Comparison of ENCODE assay signal across 17 cellular contexts in genomic region chr18:52869942-52870907, GRCh38.
DNase-seq lines count a peak whose midpoint lies in the region; TF ChIP-seq lines count a peak whose summit lies in the region.
"Had no signal": no experiment of that assay in that cellular context is flagged by ENCODE, and none has a peak within 500 bp of the region (broad histone marks: within the 10 kb centered on the region; RNA-seq: fewer than 3 reads in every experiment).

No MANE protein-coding gene starts in this region.

- TF ChIP-seq EP300 in neural cell (conservative IDR thresholded peaks at IDR 0.05; ENCODE audit: poor library complexity, severe bottlenecking), result no peak

- peak; percentile 55 for TF ChIP-seq RAD21 in neural cell (conservative IDR thresholded peaks at IDR 0.05)

- no peak for TF ChIP-seq POLR2A in vagina (IDR thresholded peaks at IDR 0.05)

- no peak overlapping the region for H3K4me2 ChIP-seq in neural cell (ENCODE audit: low read length)

- no peak overlapping the region for H3K9ac ChIP-seq in neural cell (ENCODE audit: low read length)

- no peaks in the 10 kb centered on the region for H3F3A ChIP-seq in neural cell (ENCODE audit: insufficient read depth, low read length, poor library complexity, severe bottlenecking)

- no peak overlapping the region for H3K27ac ChIP-seq in neural cell (ENCODE audit: low read length)
- no peak overlapping the region for H3K27ac ChIP-seq in vagina
- H3K27ac ChIP-seq: coronary artery had no signal

- H3K36me3 ChIP-seq in neural cell (ENCODE audit: insufficient read depth, low read length) (no peaks in the 10 kb centered on the region), vagina (no peaks in the 10 kb centered on the region)

- H2AFZ ChIP-seq in neural cell (ENCODE audit: low read depth, low read length), result no peak overlapping the region

- no peaks in the 10 kb centered on the region for H4K20me1 ChIP-seq in neural cell (ENCODE audit: insufficient read depth)

- intact Hi-C loops in vagina (cut with DNase I), result no loop called here

- H3K27me3 ChIP-seq in neural cell (ENCODE audit: insufficient read depth, low read depth, low read length), result no peaks in the 10 kb centered on the region
- H3K27me3 ChIP-seq in vagina, result no peaks in the 10 kb centered on the region

- H3K79me2 ChIP-seq in neural cell (replicated peaks; ENCODE audit: insufficient read depth, low read length), result no peaks in the 10 kb centered on the region

- peak; percentile 5 for DNase-seq in DMS 273 (lab: John Stamatoyannopoulos, UW; ENCODE audit: unreplicated experiment)
- DNase-seq in DMS 273 treated with DMSO at 0.1 percent for 48 hours (lab: John Stamatoyannopoulos, UW), result no peak
- DNase-seq in NCI-H1092 (lab: John Stamatoyannopoulos, UW), result peak; percentile 14
- DNase-seq in ecto neural progenitor cell (ENCODE audit: low spot score), result peak; percentile 56
- no peak for DNase-seq in HUDEP-2 (lab: John Stamatoyannopoulos, UW; ENCODE audit: unreplicated experiment in 76 of 76)
- DNase-seq in vagina (ENCODE audit: extremely low spot score in 2 of 2), result no peak
- DNase-seq in activated CD4-positive, alpha-beta T cell treated with anti-CD3 and anti-CD28 coated beads, Interleukin-2, amount 50 U/mL, for 4 hours, result no peak
- DNase-seq: 8988T; activated CD8-positive, alpha-beta T cell treated with anti-CD3 and anti-CD28 coated beads, Interleukin-2, amount 10 ng/mL, durations not matched to agents 7 days and 5 days; amniotic stem cell; CD4-positive, CD25-positive, alpha-beta regulatory T cell; erythroblast; kidney glomerular epithelial cell; OCI-M1; stimulated activated CD4-positive, alpha-beta T cell treated with anti-CD3 and anti-CD28 coated beads, Interleukin-15, amount 100 ng/mL, for 24 hours had no signal

- H3K4me1 ChIP-seq in vagina, result no peaks in the 10 kb centered on the region

- TF ChIP-seq CTCF in neural cell (IDR thresholded peaks at IDR 0.05; ENCODE audit: poor library complexity, severe bottlenecking), result peak; percentile 38
- TF ChIP-seq CTCF in vagina (IDR thresholded peaks at IDR 0.05), result no peak

- no peak overlapping the region for H3K4me3 ChIP-seq in neural cell (ENCODE audit: low read length)
- H3K4me3 ChIP-seq in vagina, result no peak overlapping the region
- H3K4me3 ChIP-seq: coronary artery had no signal

- H3K9me2 ChIP-seq in neural cell (ENCODE audit: insufficient read depth, low read length), result no peaks in the 10 kb centered on the region

- H3K9me3 ChIP-seq in neural cell (ENCODE audit: low read length), result no peaks in the 10 kb centered on the region
- H3K9me3 ChIP-seq in vagina, result no peaks in the 10 kb centered on the region

TF ChIP-seq in neural cell, 6 proteins besides CTCF, POLR2A, EP300 and RAD21:
- peak; percentile 45 for TF ChIP-seq SMC3 (conservative IDR thresholded peaks at IDR 0.05; ENCODE audit: poor library complexity)
- TF ChIP-seq, protein P1, sequence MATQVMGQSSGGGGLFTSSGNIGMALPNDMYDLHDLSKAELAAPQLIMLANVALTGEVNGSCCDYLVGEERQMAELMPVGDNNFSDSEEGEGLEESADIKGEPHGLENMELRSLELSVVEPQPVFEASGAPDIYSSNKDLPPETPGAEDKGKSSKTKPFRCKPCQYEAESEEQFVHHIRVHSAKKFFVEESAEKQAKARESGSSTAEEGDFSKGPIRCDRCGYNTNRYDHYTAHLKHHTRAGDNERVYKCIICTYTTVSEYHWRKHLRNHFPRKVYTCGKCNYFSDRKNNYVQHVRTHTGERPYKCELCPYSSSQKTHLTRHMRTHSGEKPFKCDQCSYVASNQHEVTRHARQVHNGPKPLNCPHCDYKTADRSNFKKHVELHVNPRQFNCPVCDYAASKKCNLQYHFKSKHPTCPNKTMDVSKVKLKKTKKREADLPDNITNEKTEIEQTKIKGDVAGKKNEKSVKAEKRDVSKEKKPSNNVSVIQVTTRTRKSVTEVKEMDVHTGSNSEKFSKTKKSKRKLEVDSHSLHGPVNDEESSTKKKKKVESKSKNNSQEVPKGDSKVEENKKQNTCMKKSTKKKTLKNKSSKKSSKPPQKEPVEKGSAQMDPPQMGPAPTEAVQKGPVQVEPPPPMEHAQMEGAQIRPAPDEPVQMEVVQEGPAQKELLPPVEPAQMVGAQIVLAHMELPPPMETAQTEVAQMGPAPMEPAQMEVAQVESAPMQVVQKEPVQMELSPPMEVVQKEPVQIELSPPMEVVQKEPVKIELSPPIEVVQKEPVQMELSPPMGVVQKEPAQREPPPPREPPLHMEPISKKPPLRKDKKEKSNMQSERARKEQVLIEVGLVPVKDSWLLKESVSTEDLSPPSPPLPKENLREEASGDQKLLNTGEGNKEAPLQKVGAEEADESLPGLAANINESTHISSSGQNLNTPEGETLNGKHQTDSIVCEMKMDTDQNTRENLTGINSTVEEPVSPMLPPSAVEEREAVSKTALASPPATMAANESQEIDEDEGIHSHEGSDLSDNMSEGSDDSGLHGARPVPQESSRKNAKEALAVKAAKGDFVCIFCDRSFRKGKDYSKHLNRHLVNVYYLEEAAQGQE (IDR thresholded peaks at IDR 0.05; ENCODE audit: borderline replicate concordance), result no peak

Comparison
In these comparisons a context has a peak if more than half of its experiments do, and no peak if none do; other contexts are left out.
1. DNase-seq: peak in DMS 273 (single experiment), NCI-H1092 (single experiment) and ecto neural progenitor cell (single experiment); none in DMS 273 treated with DMSO at 0.1 percent for 48 hours (single experiment), HUDEP-2 (0 of 76), vagina (0 of 2) and activated CD4-positive, alpha-beta T cell treated with anti-CD3 and anti-CD28 coated beads, Interleukin-2, amount 50 U/mL, for 4 hours (0 of 2).